In the genomic region with DNA sequence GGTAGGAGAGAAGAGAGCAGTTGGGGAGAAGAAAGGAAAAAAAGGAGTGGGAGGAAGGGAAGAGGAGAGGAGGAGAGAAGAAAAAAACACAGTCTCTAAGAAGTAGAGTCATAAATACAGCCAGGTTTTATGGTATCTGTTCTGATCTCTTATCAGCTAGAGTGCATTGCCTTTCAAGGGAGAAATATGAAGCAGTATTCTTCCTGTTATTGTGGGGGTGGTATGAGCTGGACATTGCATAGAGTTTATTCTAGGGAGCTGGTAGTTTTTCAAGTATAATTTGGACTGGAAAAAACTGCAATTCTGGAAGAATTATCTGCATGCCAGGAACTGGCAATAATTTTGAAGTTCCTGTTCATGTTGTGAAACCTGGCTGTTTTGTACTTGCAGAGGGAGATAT, we compare ENCODE assay signal across 20 cellular contexts. TPM values are rescaled to one million over a fixed set of nuclear protein-coding genes. Genes with fewer than 3 reads are reported as not detected.
DNase-seq lines count a peak whose midpoint lies in the region; ATAC-seq, FAIRE-seq and TF ChIP-seq lines count a peak whose summit lies in the region.
"Had no signal": no experiment of that assay in that cellular context is flagged by ENCODE, and none has a peak within 500 bp of the region (broad histone marks: within the 10 kb centered on the region; RNA-seq: fewer than 3 reads in every experiment).

No MANE protein-coding gene starts in this region.

- no peak overlapping the region for H2AFZ ChIP-seq in Loucy (ENCODE audit: low read length)

- H3K36me3 ChIP-seq in Loucy (ENCODE audit: insufficient read depth, low read length) (no peaks in the 10 kb centered on the region), kidney (ENCODE audit: control insufficient read depth in 1 of 2, insufficient read depth in 2 of 2, low read length in 2 of 2) (no peaks in the 10 kb centered on the region), thoracic aorta (no peaks in the 10 kb centered on the region), tibial nerve (no peaks in the 10 kb centered on the region)
- H3K36me3 ChIP-seq: Peyer's patch had no signal

- H3K4me1 ChIP-seq in Loucy (ENCODE audit: insufficient read depth, low read length, poor library complexity, severe bottlenecking) (peaks cover 15% of the 10 kb centered on the region), kidney (ENCODE audit: control insufficient read depth in 1 of 2, insufficient read depth in 1 of 2, low read depth in 1 of 2, low read length in 2 of 2) (no peaks in the 10 kb centered on the region), thoracic aorta (ENCODE audit: control insufficient read depth in 1 of 2, low read depth in 2 of 2) (no peaks in the 10 kb centered on the region), tibial nerve (no peaks in the 10 kb centered on the region), foreskin keratinocyte (no peaks in the 10 kb centered on the region)
- H3K4me1 ChIP-seq: Peyer's patch had no signal

- H3K9ac ChIP-seq in Loucy (ENCODE audit: low read depth, low read length, poor library complexity, severe bottlenecking) (no peak overlapping the region), kidney (ENCODE audit: low read length in 2 of 2) (no peak overlapping the region)

- TF ChIP-seq EP300 in tibial nerve (IDR thresholded peaks at IDR 0.05): no peak

- TF ChIP-seq POLR2A in tibial nerve (IDR thresholded peaks at IDR 0.05): no peak

- H3K27me3 ChIP-seq in Loucy (ENCODE audit: insufficient read depth, low read length, poor library complexity, severe bottlenecking) (no peaks in the 10 kb centered on the region), thoracic aorta (replicated peaks; ENCODE audit: insufficient read depth) (no peaks in the 10 kb centered on the region), tibial nerve (no peaks in the 10 kb centered on the region), foreskin keratinocyte (no peaks in the 10 kb centered on the region)
- H3K27me3 ChIP-seq: Peyer's patch had no signal

- ATAC-seq in thoracic aorta (ENCODE audit: insufficient number of reproducible peaks, low FRiP score, low read depth) (no peak), HG03520 (IDR thresholded peaks at IDR 0.05; ENCODE audit: unreplicated experiment) (no peak), foreskin keratinocyte (no peak)
- ATAC-seq: HepG2, Right ventricle myocardium inferior had no signal

- intact Hi-C loops in kidney (cut with DNase I): no loop called here

- no peaks in the 10 kb centered on the region for H4K20me1 ChIP-seq in Loucy (ENCODE audit: insufficient read depth, low read length, poor library complexity, severe bottlenecking)

- H3F3A ChIP-seq in Loucy (ENCODE audit: low read depth): no peaks in the 10 kb centered on the region

- H3K4me3 ChIP-seq in Loucy (ENCODE audit: low read length, poor library complexity, severe bottlenecking): no peak overlapping the region
- H3K4me3 ChIP-seq in kidney (ENCODE audit: low read length in 2 of 2): no peak overlapping the region
- H3K4me3 ChIP-seq in thoracic aorta: no peak overlapping the region
- no peak overlapping the region for H3K4me3 ChIP-seq in tibial nerve
- H3K4me3 ChIP-seq: Peyer's patch had no signal

- H3K27ac ChIP-seq in kidney (ENCODE audit: low read depth in 2 of 2, low read length in 2 of 2) (no peak overlapping the region), thoracic aorta (peak overlapping the region; percentile 71 to 74), tibial nerve (no peak overlapping the region), foreskin keratinocyte (no peak overlapping the region)
- H3K27ac ChIP-seq: Peyer's patch had no signal

- H3K9me2 ChIP-seq in Loucy (replicated peaks; ENCODE audit: low read depth, low read length): no peaks in the 10 kb centered on the region

- TF ChIP-seq CTCF in Loucy (conservative IDR thresholded peaks at IDR 0.05; ENCODE audit: low read length) (no peak), kidney (IDR thresholded peaks at IDR 0.05; ENCODE audit: borderline replicate concordance, extremely low read depth, insufficient read depth) (no peak), thoracic aorta (IDR thresholded peaks at IDR 0.05) (no peak), GM13977 (IDR thresholded peaks at IDR 0.05; ENCODE audit: extremely low read depth, insufficient read depth, missing control alignments) (no peak), tibial nerve (IDR thresholded peaks at IDR 0.05) (no peak), foreskin keratinocyte (conservative IDR thresholded peaks at IDR 0.05) (no peak)

- H3K79me2 ChIP-seq in Loucy (ENCODE audit: insufficient read depth, low read length): no peaks in the 10 kb centered on the region

- H3K4me2 ChIP-seq in Loucy (ENCODE audit: low read depth, low read length, poor library complexity, severe bottlenecking): peak overlapping the region; percentile 45

- in situ Hi-C loops in GM13977 (cut with MboI; ENCODE audit: low pct_unique_long_range_greater_than_20kb, low sequenced_read_pairs, unreplicated experiment): no loop called here

- peak; percentile 80 for DNase-seq in amniotic epithelial cell (ENCODE audit: low read depth)
- no peak for DNase-seq in kidney
- DNase-seq in thoracic aorta (ENCODE audit: low spot score): no peak
- DNase-seq in GM13977 (ENCODE audit: low spot score): no peak
- no peak for DNase-seq in tibial nerve (ENCODE audit: low spot score in 2 of 2)
- no peak for DNase-seq in foreskin keratinocyte
- DNase-seq: C1 segment of cervical spinal cord, DND-41, Karpas-422, MM.1S, NCI-H1105, NCI-H1694, NCI-H510A treated with DMSO at 0.1 percent for 48 hours, Peyer's patch had no signal

- H3K9me3 ChIP-seq in Loucy (ENCODE audit: insufficient read depth, low read depth, low read length) (no peaks in the 10 kb centered on the region), kidney (ENCODE audit: control insufficient read depth in 1 of 2, low read length in 2 of 2) (no peaks in the 10 kb centered on the region), thoracic aorta (no peaks in the 10 kb centered on the region), tibial nerve (no peaks in the 10 kb centered on the region)
- H3K9me3 ChIP-seq: Peyer's patch had no signal

- FAIRE-seq in kidney (lab: Jason Lieb, UNC): peak; percentile 21
- FAIRE-seq: G401.6, H1, HepG2 had no signal

RNA-seq across cellular contexts. Expression of a gene that starts 54.9 kb away (rescaled TPM):
- total RNA-seq in kidney (26.9 TPM), thoracic aorta (10 to 100 TPM; 34.8 to 40.6 TPM), tibial nerve (10 to 100 TPM; 15.6 to 32.9 (median 30.3) TPM), foreskin keratinocyte (19.2 and 21.3 TPM in 2 replicates)
- polyA plus RNA-seq in kidney (ENCODE audit: insufficient read depth, low read depth, low replicate concordance) (7.9 TPM), foreskin keratinocyte (4.3 and 4.7 TPM in 2 replicates)

Comparison
In these comparisons a context has a peak if more than half of its experiments do, and no peak if none do; other contexts are left out.
1. H3K27ac ChIP-seq: peak in thoracic aorta (2 of 2); none in kidney (0 of 2), tibial nerve (0 of 4) and foreskin keratinocyte (single experiment).